8 cellular contexts compared by ENCODE assay signal in the genomic region with DNA sequence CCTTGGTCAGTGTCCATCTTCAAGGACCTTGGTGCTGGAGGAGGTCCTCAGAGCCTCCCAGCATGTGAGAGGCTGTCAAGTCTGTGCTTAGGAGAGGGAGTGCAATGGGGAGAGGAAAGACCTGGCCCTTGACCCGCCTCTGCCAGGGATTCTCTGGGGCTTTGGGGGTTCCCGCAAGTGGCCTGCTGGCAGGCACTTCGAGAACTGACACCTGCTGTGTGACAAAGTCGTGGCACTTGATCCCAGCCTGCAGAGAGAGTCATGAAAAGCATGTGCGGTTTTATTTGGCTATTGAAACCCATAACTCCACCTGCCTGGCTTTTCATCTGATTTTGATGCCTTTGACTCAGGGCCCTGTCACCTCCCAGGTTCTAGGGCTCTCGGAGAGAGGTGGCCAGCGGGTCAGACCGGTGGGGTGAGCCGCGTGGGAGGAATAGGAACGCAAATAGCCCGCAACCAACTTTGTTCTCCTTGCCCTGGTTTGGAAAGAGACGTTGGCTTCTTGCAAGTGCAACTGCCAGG. TPM values are rescaled to one million over a fixed set of nuclear protein-coding genes. Genes with fewer than 3 reads are reported as not detected.
DNase-seq lines count a peak whose midpoint lies in the region; ATAC-seq and TF ChIP-seq lines count a peak whose summit lies in the region.

No MANE protein-coding gene starts in this region.

- TF ChIP-seq CTCF in GM23338 (conservative IDR thresholded peaks at IDR 0.05; ENCODE audit: low read depth in 2 of 2) (no peak), type B pancreatic cell (conservative IDR thresholded peaks at IDR 0.05) (no peak)

- H3K4me3 Mint-ChIP-seq in GM23338 (peak overlapping the region; percentile 41; the same call in 1 of the 3 replicates), immature natural killer cell (peak overlapping the region; percentile 90 to 95 (median 94)), type B pancreatic cell (peak overlapping the region; percentile 55)

- peaks cover 79% of the 10 kb centered on the region for H3K79me2 ChIP-seq in GM23338 (replicated peaks; ENCODE audit: insufficient read depth)

- H3K36me3 Mint-ChIP-seq in GM23338 (ENCODE audit: low read depth): peaks cover 14% of the 10 kb centered on the region
- H3K36me3 Mint-ChIP-seq in immature natural killer cell: no peaks in the 10 kb centered on the region
- no peaks in the 10 kb centered on the region for H3K36me3 Mint-ChIP-seq in type B pancreatic cell

- no peaks in the 10 kb centered on the region for H3K9me2 ChIP-seq in GM23338 (ENCODE audit: insufficient read depth)

- H3K27ac Mint-ChIP-seq in GM23338 (peak overlapping the region; percentile 87; the same call in 1 of the 2 replicates), immature natural killer cell (peak overlapping the region; percentile 96 to 99 (median 98)), type B pancreatic cell (peak overlapping the region; percentile 65)

- no peaks in the 10 kb centered on the region for H3K27me3 ChIP-seq in GM23338 (ENCODE audit: insufficient read depth)
- H3K27me3 ChIP-seq in NT2/D1 (ENCODE audit: insufficient read depth, insufficient read length): peaks cover 46% of the 10 kb centered on the region

- H3K36me3 ChIP-seq in GM23338 (ENCODE audit: insufficient read depth) (no peaks in the 10 kb centered on the region), NT2/D1 (ENCODE audit: insufficient read depth, insufficient read length, low read length) (peaks cover 6% of the 10 kb centered on the region)

- peak overlapping the region; percentile 46 for H3K9ac ChIP-seq in NT2/D1 (ENCODE audit: insufficient read length, low read depth)

- peak overlapping the region; percentile 74 for H3K4me2 ChIP-seq in GM23338

- H3K27me3 Mint-ChIP-seq in GM23338 (ENCODE audit: insufficient read depth, low read depth, poor library complexity): peaks cover 18% of the 10 kb centered on the region
- H3K27me3 Mint-ChIP-seq in immature natural killer cell (ENCODE audit: low read depth in 3 of 3): peaks cover 37 to 46% (median 38%) of the 10 kb centered on the region in 3 donors
- H3K27me3 Mint-ChIP-seq in type B pancreatic cell: no peaks in the 10 kb centered on the region

- H3K9me3 Mint-ChIP-seq in GM23338 (peaks cover 6% of the 10 kb centered on the region), immature natural killer cell (no peaks in the 10 kb centered on the region), type B pancreatic cell (no peaks in the 10 kb centered on the region)

- H4K20me1 ChIP-seq in GM23338 (replicated peaks; ENCODE audit: insufficient read depth): no peaks in the 10 kb centered on the region; the same call in 1 of the 2 replicates

- ATAC-seq in GM18498 (IDR thresholded peaks at IDR 0.05; ENCODE audit: unreplicated experiment) (peak; percentile 13), GM23338 (no peak)

- H3F3A ChIP-seq in GM23338 (replicated peaks; ENCODE audit: low read depth): peaks cover 38% of the 10 kb centered on the region

- peaks cover 3% of the 10 kb centered on the region; the same call in 1 of the 2 replicates for H3K9me3 ChIP-seq in NT2/D1 (ENCODE audit: insufficient read depth, low read length)

- 0 out of 2 replicates have a peak overlapping the region, but pooled peaks have one; percentile 7 for H3K4me3 ChIP-seq in GM23338
- no peak overlapping the region for H3K4me3 ChIP-seq in NT2/D1 (ENCODE audit: insufficient read length, low read depth)

- H3K4me1 ChIP-seq in GM23338 (ENCODE audit: insufficient read depth): peaks cover 60% of the 10 kb centered on the region
- peaks cover 60% of the 10 kb centered on the region for H3K4me1 ChIP-seq in NT2/D1 (ENCODE audit: insufficient read depth, insufficient read length)

- no peak overlapping the region for H2AFZ ChIP-seq in GM23338

- peak overlapping the region; percentile 91 for H3K27ac ChIP-seq in GM23338 (ENCODE audit: low read depth)
- H3K27ac ChIP-seq in substantia nigra (ENCODE audit: low read depth, low read length, poor library complexity, severe bottlenecking): no peak overlapping the region

- DNase-seq in GM23338 (ENCODE audit: low spot score) (no peak), NT2/D1 (ENCODE audit: low read depth, low spot score) (no peak), immature natural killer cell (peak; percentile 51 to 59 (median 55)), type B pancreatic cell (ENCODE audit: extremely low spot score, unreplicated experiment) (no peak), inferior parietal cortex (ENCODE audit: extremely low spot score) (no peak), substantia nigra (lab: John Stamatoyannopoulos, UW) (no peak), ureter (ENCODE audit: low spot score) (no peak)

- H3K4me1 Mint-ChIP-seq in GM23338 (peaks cover 70% of the 10 kb centered on the region), immature natural killer cell (peaks cover 96 to 99% of the 10 kb centered on the region in 2 donors), type B pancreatic cell (ENCODE audit: unreplicated experiment) (peaks cover 69% of the 10 kb centered on the region)

TF ChIP-seq in GM23338, 12 proteins besides CTCF, POLR2A, EP300 and RAD21:
- TF ChIP-seq POLR2AphosphoS5 (IDR thresholded peaks at IDR 0.05; ENCODE audit: low read depth) (no peak), EZH2phosphoT487 (IDR thresholded peaks at IDR 0.05; ENCODE audit: unreplicated experiment) (no peak)

RNA-seq across cellular contexts. Expression of a gene that starts 42.8 kb away (rescaled TPM):
- 118 and 135 TPM in 2 replicates for total RNA-seq in GM23338 (2014; rRNA removed; shearing (Covaris generic))
- polyA plus RNA-seq in GM23338 (2016; fragmentation: Nextera tagmentation; extraction: Ambion mirVana): 32.4 and 34.0 TPM in 2 replicates
- polyA plus RNA-seq in immature natural killer cell: 1 to 10 TPM in 2 of 3 donors, under 1 TPM in 1; 0.15 to 9.4 (median 2.9) TPM
- 101 and 112 TPM in 2 replicates for total RNA-seq in type B pancreatic cell (ENCODE audit: low replicate concordance)
- 49.8 TPM for total RNA-seq in ureter

Comparison
In these comparisons a context has a peak if more than half of its experiments do, and no peak if none do; other contexts are left out.
1. DNase-seq: peak in immature natural killer cell (3 of 3); none in GM23338 (single experiment), NT2/D1 (single experiment), type B pancreatic cell (single experiment), inferior parietal cortex (single experiment), substantia nigra (0 of 49) and ureter (single experiment).
2. H3K4me3 Mint-ChIP-seq: peak in every context shown above with its lines; median percentile 94 in immature natural killer cell; 55 in type B pancreatic cell; 41 in GM23338.
3. Peak in every context shown above with its lines, with median percentiles within 50 percentile points of each other: H3K27ac Mint-ChIP-seq.